7 cellular contexts compared by ENCODE assay signal in the genomic region with DNA sequence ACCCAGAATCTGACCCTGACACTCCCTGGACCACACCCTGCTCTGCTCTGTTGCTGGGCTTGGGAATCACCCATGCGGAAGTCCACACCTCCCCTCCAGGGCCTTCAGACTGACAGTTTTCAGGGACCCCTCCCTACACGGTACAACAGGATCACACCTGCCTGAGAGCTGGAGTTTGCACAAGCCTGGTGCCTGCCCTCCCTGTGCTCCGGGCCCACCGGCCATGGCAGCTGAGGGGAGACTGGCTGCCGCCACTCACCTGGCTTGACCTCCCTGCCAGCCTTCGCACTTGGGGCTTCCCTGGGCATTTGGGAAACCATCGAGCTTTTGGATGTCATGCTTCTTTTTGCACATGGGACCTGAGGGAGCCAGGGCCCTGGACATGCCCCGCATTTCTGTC.
"Had no signal": no experiment of that assay in that cellular context is flagged by ENCODE, and none has a peak within 500 bp of the region (broad histone marks: within the 10 kb centered on the region; RNA-seq: fewer than 3 reads in every experiment).

No MANE protein-coding gene starts in this region.

- H3K27ac ChIP-seq: HL-60 had no signal

- H3K27ac Mint-ChIP-seq: GM23338, H9, HFFc6, IgD-negative memory B cell had no signal

- DNase-seq: H9, HCEC 1CT, HFFc6 had no signal

- H3K4me3 ChIP-seq: GM23338 had no signal

- H3K9me3 Mint-ChIP-seq: GM23338, H9, HFFc6, IgD-negative memory B cell had no signal

- ATAC-seq: GM23338, HepG2 had no signal

- H3K4me3 Mint-ChIP-seq: GM23338, H9, HFFc6, IgD-negative memory B cell had no signal
